Comparison of ENCODE assay signal across 8 cellular contexts in genomic region chr5:181160755-181161533, GRCh38. TPM values are rescaled to one million over a fixed set of nuclear protein-coding genes. Genes with fewer than 3 reads are reported as not detected.
DNase-seq lines count a peak whose midpoint lies in the region; ATAC-seq and TF ChIP-seq lines count a peak whose summit lies in the region.
"Not testable (repeated sequence)": the region's sequence is repeated elsewhere in the genome, so short reads cannot be mapped to it uniquely, and the experiment has no call there.

No MANE protein-coding gene starts in this region.

- no CpG with 5 or more reads among the region's 48 CpGs for WGBS in H9 (ENCODE audit: extremely low coverage, insufficient read length, low lambda C conversion rate)
- no CpG with 5 or more reads among the region's 48 CpGs for WGBS in mesendoderm (ENCODE audit: extremely low coverage, insufficient coverage, low lambda C conversion rate)

- H2AK5ac ChIP-seq in H9 (ENCODE audit: insufficient read length, low read length); mesendoderm (ENCODE audit: low read length): not testable (repeated sequence)

- not testable (repeated sequence) for H3K36me3 Mint-ChIP-seq in CD4-positive, CD25-positive, alpha-beta regulatory T cell; H9 (ENCODE audit: insufficient read depth in 1 of 3, low read depth in 3 of 3)
- peaks cover 0 to 18% of the 10 kb centered on the region in 2 donors for H3K36me3 Mint-ChIP-seq in activated naive CD4-positive, alpha-beta T cell treated with anti-CD3 and anti-CD28 coated beads, Interleukin-2, amount 50 U/mL, for 72 hours

- H3K4ac ChIP-seq in H9 (ENCODE audit: low read depth, low read length); mesendoderm (ENCODE audit: low read depth, low read length): not testable (repeated sequence)

- not testable (repeated sequence) for H3K36me3 ChIP-seq in CD4-positive, CD25-positive, alpha-beta regulatory T cell (ENCODE audit: control insufficient read depth, insufficient read depth, low read length); mesendoderm (ENCODE audit: control insufficient read depth, insufficient read depth, low read length)

- H3K14ac ChIP-seq in H9 (ENCODE audit: insufficient read depth, low read length) = peak overlapping the region; percentile 45; the same call in 1 of the 2 replicates

- not testable (repeated sequence) for H3K79me2 ChIP-seq in H9 (ENCODE audit: insufficient read depth, low read length); mesendoderm (ENCODE audit: control insufficient read depth, insufficient read depth, low read length)

- not testable (repeated sequence) for H3K4me2 ChIP-seq in H9 (ENCODE audit: insufficient read depth, insufficient read length, low read length); mesendoderm (ENCODE audit: low read length)

- H2BK120ac ChIP-seq in H9 (ENCODE audit: low read depth, low read length, poor library complexity, severe bottlenecking); mesendoderm (ENCODE audit: low read depth, low read length): not testable (repeated sequence)

- peak overlapping the region; percentile 89 for H3K18ac ChIP-seq in H9 (ENCODE audit: insufficient read length, low read depth, low read length)
- H3K18ac ChIP-seq in mesendoderm (ENCODE audit: low read length) = not testable (repeated sequence)

- H4K8ac ChIP-seq in H9 (replicated peaks; ENCODE audit: insufficient read length, low read depth, low read length); mesendoderm (ENCODE audit: low read depth, low read length): not testable (repeated sequence)

- H3K9me3 ChIP-seq in CD4-positive, CD25-positive, alpha-beta regulatory T cell (ENCODE audit: control insufficient read depth in 2 of 2, low read length in 2 of 2); H9 (ENCODE audit: control insufficient read depth, low read depth, low read length): not testable (repeated sequence)

- H4K91ac ChIP-seq in H9 (ENCODE audit: insufficient read length, low read depth, low read length) = not testable (repeated sequence)

- H3K4me3 Mint-ChIP-seq in CD4-positive, CD25-positive, alpha-beta regulatory T cell = peak overlapping the region; percentile 24 to 84 (median 77)
- peak overlapping the region; percentile 56 to 70; a peak in 4 of 5 replicates for H3K4me3 Mint-ChIP-seq in H9

- not testable (repeated sequence) for H3K23me2 ChIP-seq in H9 (ENCODE audit: insufficient read length, low read depth, low read length, poor library complexity, severe bottlenecking)

- not testable (repeated sequence) for H3K27me3 ChIP-seq in CD4-positive, CD25-positive, alpha-beta regulatory T cell (ENCODE audit: control insufficient read depth, insufficient read depth, low read length); H9 (ENCODE audit: insufficient read depth, low read length); mesendoderm (ENCODE audit: insufficient read depth, low read length, poor library complexity)

- not testable (repeated sequence) for H3K9me3 Mint-ChIP-seq in CD4-positive, CD25-positive, alpha-beta regulatory T cell; H9; activated naive CD4-positive, alpha-beta T cell treated with anti-CD3 and anti-CD28 coated beads, Interleukin-2, amount 50 U/mL, for 72 hours

- peak; percentile 53 to 75 (median 62) for DNase-seq in CD4-positive, CD25-positive, alpha-beta regulatory T cell
- DNase-seq in H9 = peak; percentile 77
- peak; percentile 49 for DNase-seq in NCI-H2227 (lab: John Stamatoyannopoulos, UW; ENCODE audit: unreplicated experiment)
- DNase-seq in UCSD-AML1 (lab: John Stamatoyannopoulos, UW; ENCODE audit: unreplicated experiment) = peak; percentile 36
- peak; percentile 51 to 67 for DNase-seq in activated naive CD4-positive, alpha-beta T cell treated with anti-CD3 and anti-CD28 coated beads, Interleukin-2, amount 50 U/mL, for 72 hours (ENCODE audit: low spot score in 2 of 2)
- DNase-seq in mesendoderm = peak; percentile 87
- DNase-seq in stimulated activated CD8-positive, alpha-beta memory T cell treated with anti-CD3 and anti-CD28 coated beads, Interleukin-12 subunit alpha, Interleukin-12 subunit beta, amount 100 ng/mL, for 24 hours (ENCODE audit: extremely low read depth) = peak; percentile 17

- H3K79me1 ChIP-seq in H9 (ENCODE audit: insufficient read depth, low read depth, low read length, poor library complexity, severe bottlenecking); mesendoderm (ENCODE audit: low read length): not testable (repeated sequence)

- peak overlapping the region; percentile 78 for H3K27ac ChIP-seq in CD4-positive, CD25-positive, alpha-beta regulatory T cell (ENCODE audit: insufficient read depth, low read length, poor library complexity, severe bottlenecking)
- not testable (repeated sequence) for H3K27ac ChIP-seq in H9 (ENCODE audit: insufficient read length, low read depth, low read length); mesendoderm (ENCODE audit: low read depth, low read length)

- not testable (repeated sequence) for H3K56ac ChIP-seq in H9 (ENCODE audit: insufficient read length, low read depth, low read length)
- H3K56ac ChIP-seq in mesendoderm (ENCODE audit: low read length) = peak overlapping the region; percentile 64

- not testable (repeated sequence) for TF ChIP-seq CTCF in H9 (conservative IDR thresholded peaks at IDR 0.05)

- H2BK20ac ChIP-seq in H9 (ENCODE audit: low read depth, low read length, poor library complexity, severe bottlenecking) = not testable (repeated sequence)

- H3K4me3 ChIP-seq in CD4-positive, CD25-positive, alpha-beta regulatory T cell (ENCODE audit: low read depth, low read length) = peak overlapping the region; percentile 44
- H3K4me3 ChIP-seq in mesendoderm (ENCODE audit: low read length) = not testable (repeated sequence)

- peaks cover 39% of the 10 kb centered on the region for H3K27me3 Mint-ChIP-seq in CD4-positive, CD25-positive, alpha-beta regulatory T cell
- H3K27me3 Mint-ChIP-seq in H9 (ENCODE audit: low read depth) = peaks cover 39% of the 10 kb centered on the region

- H2AFZ ChIP-seq in H9 (ENCODE audit: low read length) = not testable (repeated sequence)

- peak overlapping the region in 2 of 3 donors; percentile 91 to 99 for H3K27ac Mint-ChIP-seq in CD4-positive, CD25-positive, alpha-beta regulatory T cell
- peak overlapping the region; percentile 44 to 99 (median 77); a peak in 3 of 7 replicates for H3K27ac Mint-ChIP-seq in H9
- H3K27ac Mint-ChIP-seq in activated naive CD4-positive, alpha-beta T cell treated with anti-CD3 and anti-CD28 coated beads, Interleukin-2, amount 50 U/mL, for 72 hours = peak overlapping the region; percentile 79 to 90

- H4K5ac ChIP-seq in H9 (ENCODE audit: insufficient read length, low read depth, low read length); mesendoderm (ENCODE audit: low read length): not testable (repeated sequence)

- H3K4me1 ChIP-seq in CD4-positive, CD25-positive, alpha-beta regulatory T cell (ENCODE audit: control insufficient read depth, insufficient read depth, low read length, poor library complexity, severe bottlenecking) = peaks cover 11% of the 10 kb centered on the region
- H3K4me1 ChIP-seq in H9 (ENCODE audit: insufficient read depth, low read length); mesendoderm (ENCODE audit: control insufficient read depth, low read depth, low read length): not testable (repeated sequence)

- H4K20me1 ChIP-seq in H9 (ENCODE audit: control insufficient read depth, insufficient read depth, insufficient read length) = not testable (repeated sequence)

- not testable (repeated sequence) for H3K23ac ChIP-seq in H9 (ENCODE audit: insufficient read length, low read depth, low read length); mesendoderm (ENCODE audit: low read length)

- not testable (repeated sequence) for H3K9ac ChIP-seq in H9 (ENCODE audit: extremely low read depth, insufficient read length, low read length)
- peak overlapping the region; percentile 41 for H3K9ac ChIP-seq in mesendoderm (ENCODE audit: low read length)

- peak overlapping the region; percentile 10 for H3T11ph ChIP-seq in H9 (ENCODE audit: low read length)

- H3K4me1 Mint-ChIP-seq in CD4-positive, CD25-positive, alpha-beta regulatory T cell = peaks cover 6 to 16% (median 11%) of the 10 kb centered on the region in 4 donors
- H3K4me1 Mint-ChIP-seq in H9 = peaks cover 19 to 28% of the 10 kb centered on the region in 2 experiments

- H2BK5ac ChIP-seq in H9 (ENCODE audit: insufficient read length, low read length) = peak overlapping the region; percentile 65
- H2BK5ac ChIP-seq in mesendoderm (ENCODE audit: low read length) = not testable (repeated sequence)

- ATAC-seq in CD4-positive, CD25-positive, alpha-beta regulatory T cell (ENCODE audit: low read depth in 2 of 2) = peak in 1 of 2 donors; percentile 25
- ATAC-seq in activated naive CD4-positive, alpha-beta T cell treated with anti-CD3 and anti-CD28 coated beads, Interleukin-2, amount 50 U/mL, for 72 hours = peak; percentile 34 to 37
- peak; percentile 40 for ATAC-seq in esophagus mucosa

- peak overlapping the region; percentile 84 for H2BK12ac ChIP-seq in H9 (ENCODE audit: insufficient read length, low read depth, low read length)

- H2BK15ac ChIP-seq in H9 (ENCODE audit: low read depth, low read length); mesendoderm (replicated peaks; ENCODE audit: low read depth): not testable (repeated sequence)

RNA-seq across cellular contexts. Expression of gene OR2V2, which starts 13.6 kb away (rescaled TPM):
- not detected for total RNA-seq in CD4-positive, CD25-positive, alpha-beta regulatory T cell
- not detected for polyA plus RNA-seq in CD4-positive, CD25-positive, alpha-beta regulatory T cell
- total RNA-seq in H9 (2021) (not detected in 2 replicates), esophagus mucosa (not detected)
- not detected for total RNA-seq in activated naive CD4-positive, alpha-beta T cell treated with anti-CD3 and anti-CD28 coated beads, Interleukin-2, amount 50 U/mL, for 72 hours
- polyA plus RNA-seq in mesendoderm (2013, experiment 1 of 2) = not detected
- polyA plus RNA-seq in mesendoderm (2013, experiment 2 of 2) = not detected

RNA-seq across cellular contexts. Expression of gene OR2V1, which starts 30.0 kb away (rescaled TPM):
- not detected for total RNA-seq in CD4-positive, CD25-positive, alpha-beta regulatory T cell
- not detected for polyA plus RNA-seq in CD4-positive, CD25-positive, alpha-beta regulatory T cell
- total RNA-seq in H9 (2021) (not detected in 2 replicates), esophagus mucosa (not detected)
- total RNA-seq in activated naive CD4-positive, alpha-beta T cell treated with anti-CD3 and anti-CD28 coated beads, Interleukin-2, amount 50 U/mL, for 72 hours = not detected
- not detected for polyA plus RNA-seq in mesendoderm (2013, experiment 1 of 2)
- polyA plus RNA-seq in mesendoderm (2013, experiment 2 of 2) = not detected

RNA-seq across cellular contexts. Expression of gene TRIM7, which starts 44.1 kb away (rescaled TPM):
- 0.72 TPM for total RNA-seq in CD4-positive, CD25-positive, alpha-beta regulatory T cell
- polyA plus RNA-seq in CD4-positive, CD25-positive, alpha-beta regulatory T cell = under 1 TPM in 2 of 4 donors, not detected in 2; 0.16 to 0.47 TPM
- total RNA-seq in H9 (2021) (not detected in 2 replicates), esophagus mucosa (36.9 TPM)
- 1 to 10 TPM; 4.8 to 7.0 TPM for total RNA-seq in activated naive CD4-positive, alpha-beta T cell treated with anti-CD3 and anti-CD28 coated beads, Interleukin-2, amount 50 U/mL, for 72 hours
- polyA plus RNA-seq in mesendoderm (2013, experiment 1 of 2) = 0.04 TPM
- polyA plus RNA-seq in mesendoderm (2013, experiment 2 of 2) = 0.06 TPM

Comparison
In these comparisons a context has a peak if more than half of its experiments do, and no peak if none do; other contexts are left out.
1. DNase-seq: peak in every context shown above with its lines; median percentile 87 in mesendoderm; 77 in H9; 62 in CD4-positive, CD25-positive, alpha-beta regulatory T cell; 59 in activated naive CD4-positive, alpha-beta T cell treated with anti-CD3 and anti-CD28 coated beads, Interleukin-2, amount 50 U/mL, for 72 hours; 49 in NCI-H2227; 36 in UCSD-AML1; 17 in stimulated activated CD8-positive, alpha-beta memory T cell treated with anti-CD3 and anti-CD28 coated beads, Interleukin-12 subunit alpha, Interleukin-12 subunit beta, amount 100 ng/mL, for 24 hours.